Comparison of ENCODE assay signal across 9 cellular contexts in the genomic region with DNA sequence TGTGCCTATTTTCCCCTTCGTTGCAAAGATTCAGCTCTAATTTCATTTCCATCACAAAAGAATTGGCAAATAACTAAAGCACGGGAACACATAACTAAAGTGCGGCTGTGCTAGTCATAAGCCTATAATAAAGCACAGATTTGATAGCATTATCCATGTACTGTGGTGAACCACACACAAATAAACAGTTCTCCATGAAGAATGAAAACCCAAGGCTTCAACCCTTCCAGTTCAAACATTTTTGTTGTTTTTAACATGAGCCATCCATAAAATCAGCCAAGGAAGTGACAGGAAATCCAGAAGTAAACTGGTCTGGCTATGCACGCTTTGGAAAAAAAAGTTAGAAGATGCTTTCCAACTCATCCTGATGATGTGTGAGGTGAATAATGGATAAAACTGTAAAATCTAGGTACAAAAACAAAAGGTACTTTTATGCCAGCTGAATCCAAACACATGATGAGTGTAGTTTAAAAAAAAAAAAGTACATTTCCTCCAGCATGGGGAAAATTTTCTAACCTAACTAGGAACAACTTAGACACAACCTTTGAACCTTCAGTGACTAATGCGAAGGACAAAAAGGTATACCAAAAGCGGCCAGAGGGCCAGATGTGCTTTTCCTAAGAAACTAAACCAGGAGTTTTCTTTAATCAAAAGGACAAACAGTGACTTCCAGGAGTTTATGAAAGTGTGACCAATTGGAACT. TPM values are rescaled to one million over a fixed set of nuclear protein-coding genes. Genes with fewer than 3 reads are reported as not detected.
DNase-seq lines count a peak whose midpoint lies in the region; ATAC-seq and TF ChIP-seq lines count a peak whose summit lies in the region.
"Had no signal": no experiment of that assay in that cellular context is flagged by ENCODE, and none has a peak within 500 bp of the region (broad histone marks: within the 10 kb centered on the region; RNA-seq: fewer than 3 reads in every experiment).

No MANE protein-coding gene starts in this region.

- H3K36me3 Mint-ChIP-seq in osteocyte (ENCODE audit: unreplicated experiment): peaks cover 6% of the 10 kb centered on the region

- peaks cover 32% of the 10 kb centered on the region for H3K4me1 Mint-ChIP-seq in osteocyte (ENCODE audit: unreplicated experiment)

- peak overlapping the region; percentile 52 for H3K4me3 Mint-ChIP-seq in osteocyte (ENCODE audit: unreplicated experiment)

- no peaks in the 10 kb centered on the region for H3K27me3 ChIP-seq in BLaER1
- H3K27me3 ChIP-seq in OCI-LY3 (ENCODE audit: low read depth, low read length): peaks cover 3% of the 10 kb centered on the region; the same call in 1 of the 2 replicates
- no peaks in the 10 kb centered on the region for H3K27me3 ChIP-seq in esophagus muscularis mucosa

- H3K9me3 ChIP-seq in BLaER1 (no peaks in the 10 kb centered on the region), OCI-LY3 (ENCODE audit: insufficient read depth, low read length) (no peaks in the 10 kb centered on the region), esophagus muscularis mucosa (no peaks in the 10 kb centered on the region)
- H3K9me3 ChIP-seq: tibial artery had no signal

- no peak for ATAC-seq in HG02884 (IDR thresholded peaks at IDR 0.05; ENCODE audit: unreplicated experiment)

- H3K9ac ChIP-seq in BLaER1: peak overlapping the region; percentile 95
- no peak overlapping the region for H3K9ac ChIP-seq in OCI-LY3 (ENCODE audit: low read length)

- TF ChIP-seq CTCF in OCI-LY3 (IDR thresholded peaks at IDR 0.05; ENCODE audit: low read depth, low read length): no peak
- TF ChIP-seq CTCF in esophagus muscularis mucosa (IDR thresholded peaks at IDR 0.05): no peak
- no peak for TF ChIP-seq CTCF in osteocyte (IDR thresholded peaks at IDR 0.05)

- H3K27ac Mint-ChIP-seq in osteocyte (ENCODE audit: unreplicated experiment): peak overlapping the region; percentile 79

- H3K4me2 ChIP-seq in BLaER1 (peak overlapping the region; percentile 90), OCI-LY3 (ENCODE audit: low read length) (peak overlapping the region; percentile 83)

- no peaks in the 10 kb centered on the region for H3K9me3 Mint-ChIP-seq in osteocyte (ENCODE audit: unreplicated experiment)

- H2AFZ ChIP-seq in OCI-LY3 (ENCODE audit: low read depth, low read length): no peak overlapping the region

- H3K79me2 ChIP-seq in OCI-LY3 (ENCODE audit: low read length): no peaks in the 10 kb centered on the region

- no peaks in the 10 kb centered on the region for H3K27me3 Mint-ChIP-seq in osteocyte (ENCODE audit: unreplicated experiment)

- H4K20me1 ChIP-seq in BLaER1 (peaks cover 100% of the 10 kb centered on the region), OCI-LY3 (ENCODE audit: insufficient read depth, low read length) (no peaks in the 10 kb centered on the region)

- TF ChIP-seq EP300 in esophagus muscularis mucosa (IDR thresholded peaks at IDR 0.05): no peak

- no peak for DNase-seq in esophagus muscularis mucosa (ENCODE audit: extremely low spot score)
- no peak for DNase-seq in osteocyte (ENCODE audit: extremely low spot score, unreplicated experiment)
- no peak for DNase-seq in SKM-1 (lab: John Stamatoyannopoulos, UW; ENCODE audit: unreplicated experiment)
- DNase-seq in DMS79 (lab: John Stamatoyannopoulos, UW): no peak
- no peak for DNase-seq in mesenteric fat pad (ENCODE audit: low spot score)
- DNase-seq: tibial artery had no signal

- H3K36me3 ChIP-seq in BLaER1 (peaks cover 69% of the 10 kb centered on the region), OCI-LY3 (replicated peaks; ENCODE audit: low read depth, low read length) (no peaks in the 10 kb centered on the region), esophagus muscularis mucosa (no peaks in the 10 kb centered on the region)
- H3K36me3 ChIP-seq: tibial artery had no signal

- H3K4me3 ChIP-seq in BLaER1 (peak overlapping the region; percentile 91), OCI-LY3 (ENCODE audit: low read length) (no peak overlapping the region), esophagus muscularis mucosa (peak overlapping the region; percentile 43 to 57 (median 50))

- intact Hi-C loops in esophagus muscularis mucosa (cut with DNase I): no loop called here

- WGBS in esophagus muscularis mucosa: 41% methylated on average over 6 of the region's 6 CpGs

- no peak for TF ChIP-seq POLR2A in esophagus muscularis mucosa (IDR thresholded peaks at IDR 0.05; ENCODE audit: low read depth)

- H3K4me1 ChIP-seq in BLaER1 (peaks cover 93% of the 10 kb centered on the region), OCI-LY3 (ENCODE audit: low read length) (peaks cover 47% of the 10 kb centered on the region), esophagus muscularis mucosa (peaks cover 30 to 100% (median 98%) of the 10 kb centered on the region in 4 donors)

- H3K27ac ChIP-seq in BLaER1 (no peak overlapping the region), OCI-LY3 (ENCODE audit: low read length) (no peak overlapping the region), esophagus muscularis mucosa (replicated peaks in 1 of 4) (peak overlapping the region; percentile 63 to 94 (median 78))

RNA-seq across cellular contexts. Expression of a gene that starts 10.2 kb away (rescaled TPM):
- 10 to 100 TPM; 26.6 to 33.4 (median 29.5) TPM for total RNA-seq in esophagus muscularis mucosa
- 64.4 and 65.6 TPM in 2 replicates for total RNA-seq in osteocyte
- 15.3 TPM for total RNA-seq in mesenteric fat pad

Comparison
In these comparisons a context has a peak if more than half of its experiments do, and no peak if none do; other contexts are left out.
1. H3K27ac ChIP-seq: peak in esophagus muscularis mucosa (4 of 4); none in BLaER1 (single experiment) and OCI-LY3 (single experiment).